ENCODE assay signal across 9 cellular contexts in the genomic region with DNA sequence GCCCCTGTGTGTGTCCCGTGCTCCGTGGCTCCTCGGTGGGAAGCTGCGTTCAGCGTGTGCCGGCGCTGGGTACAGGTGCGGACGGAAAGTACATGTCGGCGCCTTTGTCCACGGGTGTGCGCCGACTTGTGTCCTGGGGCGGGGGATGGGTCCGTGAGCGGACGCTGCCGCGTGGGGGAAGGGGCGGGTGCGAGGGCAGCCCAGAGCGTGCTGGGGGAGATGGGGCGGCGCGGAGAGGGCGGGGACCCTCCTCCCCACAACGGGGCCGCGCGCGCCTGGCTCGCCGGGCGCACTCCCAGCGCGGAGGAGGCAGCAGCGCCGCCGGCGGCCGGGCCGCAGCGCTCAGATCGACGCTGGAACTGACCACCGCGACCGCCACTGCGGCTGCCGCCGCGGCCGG. TPM values are rescaled to one million over a fixed set of nuclear protein-coding genes. Genes with fewer than 3 reads are reported as not detected.
DNase-seq lines count a peak whose midpoint lies in the region; ATAC-seq and TF ChIP-seq lines count a peak whose summit lies in the region.
"Had no signal": no experiment of that assay in that cellular context is flagged by ENCODE, and none has a peak within 500 bp of the region (broad histone marks: within the 10 kb centered on the region; RNA-seq: fewer than 3 reads in every experiment).

No MANE protein-coding gene starts in this region.

- H3K9ac ChIP-seq in rectal smooth muscle tissue (ENCODE audit: low read length): no peak overlapping the region

- ATAC-seq in HG03135 (IDR thresholded peaks at IDR 0.05; ENCODE audit: unreplicated experiment): no peak

- peaks cover 13% of the 10 kb centered on the region for H3K27me3 Mint-ChIP-seq in HFFc6 (ENCODE audit: insufficient read depth)

- H3K4me3 Mint-ChIP-seq in HFFc6: peak overlapping the region; percentile 32; the same call in 1 of the 2 replicates

- DNase-seq in HFFc6: no peak
- DNase-seq in astrocyte of the hippocampus (ENCODE audit: low read depth, low spot score): peak; percentile 63
- DNase-seq in DMS 273 treated with DMSO at 0.1 percent for 48 hours (lab: John Stamatoyannopoulos, UW): no peak
- DNase-seq in superior temporal gyrus (ENCODE audit: extremely low spot score): no peak
- DNase-seq in NCI-H1436 (lab: John Stamatoyannopoulos, UW): no peak
- DNase-seq: T1000 had no signal

- H3K36me3 Mint-ChIP-seq in HFFc6 (ENCODE audit: low read depth): peaks cover 6% of the 10 kb centered on the region; the same call in 1 of the 2 replicates

- H3K27ac ChIP-seq in rectal smooth muscle tissue (ENCODE audit: low read depth, low read length): no peak overlapping the region

- no peaks in the 10 kb centered on the region for H3K36me3 ChIP-seq in rectal smooth muscle tissue (ENCODE audit: control insufficient read depth, insufficient read depth, low read length)

- peak overlapping the region; percentile 56 for H3K27ac Mint-ChIP-seq in HFFc6

- H3K4me1 Mint-ChIP-seq in HFFc6 (ENCODE audit: low read depth): peaks cover 51% of the 10 kb centered on the region

- TF ChIP-seq CTCF in HFFc6 (IDR thresholded peaks at IDR 0.05): no peak

- H3K9me3 Mint-ChIP-seq in HFFc6: no peaks in the 10 kb centered on the region

- peaks cover 28% of the 10 kb centered on the region for H3K4me1 ChIP-seq in rectal smooth muscle tissue (ENCODE audit: control insufficient read depth, insufficient read depth, low read length)

- H3K4me3 ChIP-seq in iPS-11a (ENCODE audit: low read depth, low read length) (peak overlapping the region; percentile 31), rectal smooth muscle tissue (ENCODE audit: low read length) (peak overlapping the region; percentile 23)

- H3K27me3 ChIP-seq in rectal smooth muscle tissue (ENCODE audit: control insufficient read depth, insufficient read depth, low read length): no peaks in the 10 kb centered on the region

RNA-seq across cellular contexts. Expression of gene RELT, which starts 33.6 kb away (rescaled TPM):
- total RNA-seq in HFFc6 (2021; fragmentation: NEBNext Ultra II Directional; extraction: Animal tissue kit (Norgen Biotek cat#: 25700)): 1 to 10 TPM; 6.2 to 7.7 (median 7.0) TPM

RNA-seq across cellular contexts. Expression of gene ARHGEF17, which starts 34.6 kb away (rescaled TPM):
- total RNA-seq in HFFc6 (2021; fragmentation: NEBNext Ultra II Directional; extraction: Animal tissue kit (Norgen Biotek cat#: 25700)): 100 to 1,000 TPM in 2 of 6 experiments, 10 to 100 TPM in 4; 84.6 to 112 (median 92.1) TPM
